In genomic region chr15:69509131-69509530, GRCh38 we compare ENCODE assay signal across 18 cellular contexts. TPM values are rescaled to one million over a fixed set of nuclear protein-coding genes. Genes with fewer than 3 reads are reported as not detected.
DNase-seq lines count a peak whose midpoint lies in the region; ATAC-seq and TF ChIP-seq lines count a peak whose summit lies in the region.
"Had no signal": no experiment of that assay in that cellular context is flagged by ENCODE, and none has a peak within 500 bp of the region (broad histone marks: within the 10 kb centered on the region; RNA-seq: fewer than 3 reads in every experiment).

No MANE protein-coding gene starts in this region.

- H3K36me3 Mint-ChIP-seq in activated T-cell treated with anti-CD3 and anti-CD28 coated beads, Interleukin-2, amount 50 U/mL, for 72 hours (ENCODE audit: insufficient read depth in 2 of 2): no peaks in the 10 kb centered on the region
- no peaks in the 10 kb centered on the region for H3K36me3 Mint-ChIP-seq in Caco-2 (ENCODE audit: insufficient read depth, unreplicated experiment)

- no peak overlapping the region for H3K27ac ChIP-seq in spleen
- H3K27ac ChIP-seq: neutrophil, right atrium auricular region, SJCRH30 had no signal

- H3K9me3 Mint-ChIP-seq in activated T-cell treated with anti-CD3 and anti-CD28 coated beads, Interleukin-2, amount 50 U/mL, for 72 hours: peaks cover 0 to 2% of the 10 kb centered on the region in 2 donors
- no peaks in the 10 kb centered on the region for H3K9me3 Mint-ChIP-seq in stimulated activated naive CD8-positive, alpha-beta T cell treated with anti-CD3 and anti-CD28 coated beads, Interleukin-15, amount 100 ng/mL, for 72 hours
- H3K9me3 Mint-ChIP-seq in Caco-2 (ENCODE audit: unreplicated experiment): peaks cover 14% of the 10 kb centered on the region

- 66 to 74% (median 73%) methylated on average over 4 of the region's 4 CpGs for WGBS in spleen, 5 donors

- TF ChIP-seq POLR2A in erythroblast (IDR thresholded peaks at IDR 0.05; ENCODE audit: low read length) (no peak), spleen (IDR thresholded peaks at IDR 0.05) (no peak)

- peaks cover 0 to 13% (median 0%) of the 10 kb centered on the region in 7 donors for H3K27me3 ChIP-seq in spleen (replicated peaks in 1 of 7)
- H3K27me3 ChIP-seq in Caco-2 (replicated peaks; ENCODE audit: control insufficient read depth, insufficient read depth, low read length): no peaks in the 10 kb centered on the region
- H3K27me3 ChIP-seq: right atrium auricular region, SJCRH30 had no signal

- peak; percentile 93 to 97 for ATAC-seq in activated T-cell treated with anti-CD3 and anti-CD28 coated beads, Interleukin-2, amount 50 U/mL, for 72 hours (replicated peaks in 1 of 2)
- ATAC-seq in stimulated activated naive CD8-positive, alpha-beta T cell treated with anti-CD3 and anti-CD28 coated beads, Interleukin-15, amount 100 ng/mL, for 72 hours: peak; percentile 72
- ATAC-seq in GM21576 (IDR thresholded peaks at IDR 0.05; ENCODE audit: unreplicated experiment): no peak
- ATAC-seq: left colon had no signal

- CTCF ChIA-PET in Caco-2 (lab: Charles Lee): no interaction called here

- no peak overlapping the region for H3K27ac Mint-ChIP-seq in activated T-cell treated with anti-CD3 and anti-CD28 coated beads, Interleukin-2, amount 50 U/mL, for 72 hours
- H3K27ac Mint-ChIP-seq in stimulated activated naive CD8-positive, alpha-beta T cell treated with anti-CD3 and anti-CD28 coated beads, Interleukin-15, amount 100 ng/mL, for 72 hours: peak overlapping the region in 1 of 2 donors; percentile 55
- H3K27ac Mint-ChIP-seq in Caco-2 (ENCODE audit: unreplicated experiment): no peak overlapping the region

- POLR2A ChIA-PET in Caco-2 (lab: Charles Lee): no interaction called here

- no peak overlapping the region for H3K4me3 Mint-ChIP-seq in activated T-cell treated with anti-CD3 and anti-CD28 coated beads, Interleukin-2, amount 50 U/mL, for 72 hours
- no peak overlapping the region for H3K4me3 Mint-ChIP-seq in stimulated activated naive CD8-positive, alpha-beta T cell treated with anti-CD3 and anti-CD28 coated beads, Interleukin-15, amount 100 ng/mL, for 72 hours
- no peak overlapping the region for H3K4me3 Mint-ChIP-seq in Caco-2 (ENCODE audit: unreplicated experiment)

- H3K4me1 ChIP-seq in spleen (peaks cover 0 to 2% (median 0%) of the 10 kb centered on the region in 6 donors), Caco-2 (no peaks in the 10 kb centered on the region)
- H3K4me1 ChIP-seq: right atrium auricular region had no signal

- no peak for TF ChIP-seq CTCF in spleen (IDR thresholded peaks at IDR 0.05 in 8 of 11, conservative IDR thresholded peaks at IDR 0.05 in 3 of 11)
- no peak for TF ChIP-seq CTCF in Caco-2 (IDR thresholded peaks at IDR 0.05; ENCODE audit: insufficient read depth in 1 of 2, low read depth in 1 of 2, low read length in 1 of 2, severe bottlenecking in 1 of 2, unreplicated experiment in 1 of 2)

- intact Hi-C loops in spleen (cut with DNase I; ENCODE audit: low total_unique reads) (no loop called here), Caco-2 (cut with micrococcal nuclease; ENCODE audit: unreplicated experiment) (no loop called here)

- H3K4me3 ChIP-seq in spleen (no peak overlapping the region), Caco-2 (ENCODE audit: low read depth, low read length) (no peak overlapping the region)
- H3K4me3 ChIP-seq: right atrium auricular region, SJCRH30 had no signal

- H3K36me3 ChIP-seq in spleen (no peaks in the 10 kb centered on the region), Caco-2 (ENCODE audit: control insufficient read depth, insufficient read depth, low read length) (no peaks in the 10 kb centered on the region)
- H3K36me3 ChIP-seq: neutrophil, right atrium auricular region, SJCRH30 had no signal

- H3K27me3 Mint-ChIP-seq in activated T-cell treated with anti-CD3 and anti-CD28 coated beads, Interleukin-2, amount 50 U/mL, for 72 hours (ENCODE audit: low read depth): peaks cover 39% of the 10 kb centered on the region
- peaks cover 20% of the 10 kb centered on the region for H3K27me3 Mint-ChIP-seq in stimulated activated naive CD8-positive, alpha-beta T cell treated with anti-CD3 and anti-CD28 coated beads, Interleukin-15, amount 100 ng/mL, for 72 hours
- peaks cover 8% of the 10 kb centered on the region for H3K27me3 Mint-ChIP-seq in Caco-2 (ENCODE audit: insufficient read depth, unreplicated experiment)

- peak; percentile 40 to 45 for DNase-seq in activated T-cell treated with anti-CD3 and anti-CD28 coated beads, Interleukin-2, amount 50 U/mL, for 72 hours
- no peak for DNase-seq in activated T-cell treated with anti-CD3 and anti-CD28 coated beads for 4 hours
- DNase-seq in RKO (ENCODE audit: low spot score): peak; percentile 7
- DNase-seq in erythroblast (lab: John Stamatoyannopoulos, UW): peak; percentile 46 to 52
- peak in 1 of 2 donors; percentile 24 for DNase-seq in stimulated activated naive CD8-positive, alpha-beta T cell treated with anti-CD3 and anti-CD28 coated beads, Interleukin-15, amount 100 ng/mL, for 72 hours
- no peak for DNase-seq in spleen
- DNase-seq in Caco-2: no peak
- DNase-seq: activated CD4-positive, CD25-positive, alpha-beta regulatory T cell treated with anti-CD3 and anti-CD28 coated beads, Interleukin-2, amount 50 U/mL, for 72 hours; foreskin fibroblast; left colon; midbrain; NCI-H2081; NCI-H510A; SJCRH30; substantia nigra had no signal

- H3K9me3 ChIP-seq in spleen (no peaks in the 10 kb centered on the region), Caco-2 (peaks cover 3% of the 10 kb centered on the region; the same call in 1 of the 2 replicates)
- H3K9me3 ChIP-seq: neutrophil, right atrium auricular region had no signal

- H3K4me1 Mint-ChIP-seq in activated T-cell treated with anti-CD3 and anti-CD28 coated beads, Interleukin-2, amount 50 U/mL, for 72 hours (ENCODE audit: low read depth): peaks cover 10% of the 10 kb centered on the region
- H3K4me1 Mint-ChIP-seq in stimulated activated naive CD8-positive, alpha-beta T cell treated with anti-CD3 and anti-CD28 coated beads, Interleukin-15, amount 100 ng/mL, for 72 hours: peaks cover 5% of the 10 kb centered on the region
- no peaks in the 10 kb centered on the region for H3K4me1 Mint-ChIP-seq in Caco-2 (ENCODE audit: low read depth, unreplicated experiment)

- BruUV-seq in Caco-2 (replicated peaks; lab: Mats Ljungman, UMichigan): no TSS peak

RNA-seq across cellular contexts. Expression of gene RPLP1, which starts 56.5 kb away (rescaled TPM):
- 1,000 to 10,000 TPM; 2,514 to 2,771 TPM for total RNA-seq in activated T-cell treated with anti-CD3 and anti-CD28 coated beads, Interleukin-2, amount 50 U/mL, for 72 hours
- total RNA-seq in spleen (1,000 to 10,000 TPM in 4 of 7 donors, 100 to 1,000 TPM in 3; 439 to 1,791 (median 1,406) TPM), Caco-2 (2022) (1,587 and 1,689 TPM in 2 replicates)
- 1,000 to 10,000 TPM; 3,122 to 3,995 (median 3,688) TPM for polyA plus RNA-seq in spleen

Comparison
In these comparisons a context has a peak if more than half of its experiments do, and no peak if none do; other contexts are left out.
1. DNase-seq: peak in activated T-cell treated with anti-CD3 and anti-CD28 coated beads, Interleukin-2, amount 50 U/mL, for 72 hours (2 of 2), RKO (single experiment) and erythroblast (2 of 2); none in activated T-cell treated with anti-CD3 and anti-CD28 coated beads for 4 hours (single experiment), spleen (single experiment) and Caco-2 (0 of 2).